ENCODE assay signal across 19 cellular contexts in genomic region chr5:132296412-132297001, GRCh38. TPM values are rescaled to one million over a fixed set of nuclear protein-coding genes. Genes with fewer than 3 reads are reported as not detected.
A peak's percentile ranks its signal among the peaks of the same experiment; 100 is the strongest.
DNase-seq lines count a peak whose midpoint lies in the region; ATAC-seq, FAIRE-seq and TF ChIP-seq lines count a peak whose summit lies in the region.
"Had no signal": no experiment of that assay in that cellular context is flagged by ENCODE, and none has a peak within 500 bp of the region (broad histone marks: within the 10 kb centered on the region; RNA-seq: fewer than 3 reads in every experiment).

No MANE protein-coding gene starts in this region.

- intact Hi-C loops in K562 (cut with micrococcal nuclease): no loop called here

- TF ChIP-seq EP300 in K562 (IDR thresholded peaks at IDR 0.05; ENCODE audit: low read length): no peak

- 0 out of 2 replicates have a peak, but pooled peaks cover 3% of the 10 kb centered on the region for H4K20me1 ChIP-seq in K562 (replicated peaks; ENCODE audit: control insufficient read depth, insufficient read depth, low read length)
- H4K20me1 ChIP-seq: BLaER1 had no signal

- peak; percentile 33 for DNase-seq in EH (ENCODE audit: low read depth)
- DNase-seq in K562 (ENCODE audit: extremely low read depth in 1 of 4, low spot score in 3 of 4): no peak
- DNase-seq in H7: no peak
- DNase-seq in NK-92 (lab: John Stamatoyannopoulos, UW; ENCODE audit: unreplicated experiment): no peak
- DNase-seq: activated CD4-positive, CD25-positive, alpha-beta regulatory T cell treated with anti-CD3 and anti-CD28 coated beads, Interleukin-2, amount 50 U/mL, for 72 hours; activated naive CD8-positive, alpha-beta T cell treated with anti-CD3 and anti-CD28 coated beads, Interleukin-2, amount 50 U/mL, for 24 hours; activated T-cell treated with anti-CD3 and anti-CD28 coated beads, Interleukin-2, amount 50 U/mL, for 1 hour; DMS79 treated with DMSO at 0.1 percent for 48 hours; NCI-H1105 treated with DMSO at 0.1 percent for 48 hours; Peyer's patch; stimulated activated CD8-positive, alpha-beta memory T cell treated with anti-CD3 and anti-CD28 coated beads, Interleukin-4, amount 100 ng/mL, for 48 hours had no signal

- TF ChIP-seq CTCF in K562 (IDR thresholded peaks at IDR 0.05 in 2 of 3, conservative IDR thresholded peaks at IDR 0.05 in 1 of 3; ENCODE audit: insufficient read depth in 2 of 3, low read depth in 1 of 3, low read length in 3 of 3): no peak

- ATAC-seq in K562 (no peak), HG03045 (IDR thresholded peaks at IDR 0.05; ENCODE audit: unreplicated experiment) (no peak), HG02642 (IDR thresholded peaks at IDR 0.05; ENCODE audit: poor library complexity, unreplicated experiment) (no peak)
- ATAC-seq: activated naive CD8-positive, alpha-beta T cell treated with anti-CD3 and anti-CD28 coated beads, Interleukin-2, amount 50 U/mL, for 24 hours; HepG2 had no signal

- no TSS peak for BruUV-seq in K562 (replicated peaks; lab: Mats Ljungman, UMichigan)

- H3K79me2 ChIP-seq in ACC112 (ENCODE audit: control insufficient read depth, insufficient read depth, low read length, unreplicated experiment) (peaks cover 50% of the 10 kb centered on the region), K562 (ENCODE audit: control insufficient read depth, insufficient read depth, low read length) (peaks cover 86% of the 10 kb centered on the region)

- in situ Hi-C loops in K562 (cut with MboI): no loop called here

- no peaks in the 10 kb centered on the region for H3K36me3 ChIP-seq in ACC112 (ENCODE audit: insufficient read depth, low read length)
- peaks cover 9% of the 10 kb centered on the region; the same call in 2 of the 3 replicates for H3K36me3 ChIP-seq in K562 (ENCODE audit: control insufficient read depth, insufficient read depth, low read length)
- H3K36me3 ChIP-seq in H7 (replicated peaks; ENCODE audit: control insufficient read depth, insufficient read depth, low read length): no peaks in the 10 kb centered on the region
- H3K36me3 ChIP-seq: BLaER1, Peyer's patch, tibial nerve had no signal

- H2AFZ ChIP-seq in ACC112 (ENCODE audit: low read length, unreplicated experiment) (no peak overlapping the region), K562 (ENCODE audit: low read depth, low read length) (peak overlapping the region; percentile 23; the same call in 1 of the 2 replicates)

- whole genome bisulfite sequencing in K562 (ENCODE audit: insufficient coverage, low coverage, missing lambda C conversion rate): 44% methylated on average over 8 of the region's 8 CpGs

- peaks cover 30% of the 10 kb centered on the region for H3K4me1 ChIP-seq in ACC112 (ENCODE audit: control insufficient read depth, insufficient read depth, low read length, unreplicated experiment)
- peaks cover 57 to 65% of the 10 kb centered on the region in 2 experiments for H3K4me1 ChIP-seq in K562 (replicated peaks in 1 of 2; ENCODE audit: control insufficient read depth in 2 of 2, insufficient read depth in 2 of 2, low read length in 2 of 2)
- H3K4me1 ChIP-seq in mononuclear cell (ENCODE audit: insufficient read depth, low read length): peaks cover 83% of the 10 kb centered on the region

- H3K9me3 ChIP-seq in K562 (replicated peaks; ENCODE audit: control insufficient read depth, insufficient read depth, low read depth, low read length) (no peaks in the 10 kb centered on the region), mononuclear cell (ENCODE audit: low read depth, low read length) (no peaks in the 10 kb centered on the region)
- H3K9me3 ChIP-seq: BLaER1, Peyer's patch, tibial nerve had no signal

- H3K27ac ChIP-seq in ACC112 (ENCODE audit: low read depth, low read length) (no peak overlapping the region), K562 (ENCODE audit: extremely low read depth, low read depth, low read length) (peak overlapping the region; percentile 96)
- H3K27ac ChIP-seq: BLaER1 had no signal

- CTCF ChIA-PET in K562 (lab: Yijun Ruan, JAX; ENCODE audit: low intra/inter-chr PET ratio): no interaction called here

- no peak for TF ChIP-seq RAD21 in K562 (CRISPR knock-in tag; conservative IDR thresholded peaks at IDR 0.05 in 1 of 2, IDR thresholded peaks at IDR 0.05 in 1 of 2)

- H3K4me3 ChIP-seq in ACC112 (ENCODE audit: low read depth, low read length) (peak overlapping the region; percentile 75), K562 (peak overlapping the region; percentile 61), mononuclear cell (ENCODE audit: low read length) (peak overlapping the region; percentile 67), H7 (ENCODE audit: insufficient read depth, low read depth, low read length) (no peak overlapping the region)
- H3K4me3 ChIP-seq: BLaER1 had no signal

- FAIRE-seq in K562 (lab: Jason Lieb, UNC): no peak
- FAIRE-seq: HepG2 had no signal

- TF ChIP-seq POLR2A in K562 (conservative IDR thresholded peaks at IDR 0.05): no peak

- peaks cover 4% of the 10 kb centered on the region for H3K9me1 ChIP-seq in K562 (ENCODE audit: control insufficient read depth, insufficient read depth, low read length)

- peak overlapping the region; percentile 99 for H3K4me2 ChIP-seq in K562 (ENCODE audit: insufficient read depth, low read length)

- POLR2A ChIA-PET in K562 (lab: Yijun Ruan, JAX): interaction anchor here (0.6 to 2.6 kb wide), 13 partner anchors 9 to 243 kb away, joined by 3 to 10 read pairs (median 3); no protein-coding TSS in a partner anchor

- H3K9ac ChIP-seq in K562 (ENCODE audit: insufficient read depth in 1 of 2, low read depth in 2 of 2, low read length in 2 of 2): peak overlapping the region; percentile 83 to 94
- H3K9ac ChIP-seq: BLaER1 had no signal

- H3K27me3 ChIP-seq in ACC112 (ENCODE audit: insufficient read depth, low read length): no peaks in the 10 kb centered on the region
- H3K27me3 ChIP-seq in K562 (ENCODE audit: control insufficient read depth in 2 of 2, insufficient read depth in 2 of 2, low read length in 2 of 2): no peaks in the 10 kb centered on the region
- H3K27me3 ChIP-seq in mononuclear cell (ENCODE audit: insufficient read depth, low read length): no peaks in the 10 kb centered on the region
- peaks cover 15% of the 10 kb centered on the region for H3K27me3 ChIP-seq in H7 (ENCODE audit: control insufficient read depth, insufficient read depth, low read length)
- H3K27me3 ChIP-seq: Peyer's patch, tibial nerve had no signal

TF ChIP-seq in K562, 482 proteins besides CTCF, POLR2A, EP300 and RAD21 (continues in another document):
- TF ChIP-seq ZNF76 (CRISPR knock-in tag; IDR thresholded peaks at IDR 0.05; ENCODE audit: borderline replicate concordance) (no peak), NONO (IDR thresholded peaks at IDR 0.05; ENCODE audit: low read depth in 2 of 2, low read length in 1 of 2) (0 out of 4 replicates have a peak, but pooled peaks of 1 of the 2 experiments have one; percentile 18)

RNA-seq across cellular contexts. Expression of gene SLC22A4, which starts 2.3 kb away (rescaled TPM):
- 10.8 and 13.1 TPM in 2 replicates for total RNA-seq in K562 (2011; cell fraction: chromatin; rRNA removed; ENCODE audit: low replicate concordance)
- 15.8 and 21.3 TPM in 2 replicates for total RNA-seq in K562 (2011; cell fraction: nucleolus; rRNA removed)
- 10.2 and 12.6 TPM in 2 replicates for total RNA-seq in K562 (2011; cell fraction: nucleoplasm; rRNA removed)
- 6.5 and 7.9 TPM in 2 replicates for total RNA-seq in K562 (2014; rRNA removed)
- total RNA-seq in K562 (2014; rRNA removed; fragmentation: Illumina TruSeq; extraction: Trizol): 5.7 and 6.2 TPM in 2 replicates
- total RNA-seq in K562 (2015; rRNA removed; fragmentation: Illumina TruSeq; extraction: Trizol): 4.5 and 4.8 TPM in 2 replicates
- 7.6 and 9.6 TPM in 2 replicates for total RNA-seq in K562 (2021)
- polyA plus RNA-seq in K562 (2011; rRNA removed): 5.2 and 9.5 TPM in 2 replicates
- polyA plus RNA-seq in K562 (2011; cell fraction: cytosol; rRNA removed): 3.8 and 8.4 TPM in 2 replicates
- 9.1 and 22.6 TPM in 2 replicates for polyA plus RNA-seq in K562 (2011; cell fraction: nucleus; rRNA removed)
- 1.1 and 2.8 TPM in 2 replicates for polyA plus RNA-seq in K562 (2012)
- 5.8 and 6.1 TPM in 2 replicates for polyA plus RNA-seq in K562 (2014; fragmentation: Illumina TruSeq; extraction: Trizol)
- polyA plus RNA-seq in K562 (2014; fragmentation: Nextera tagmentation; extraction: Ambion mirVana): 1 to 10 TPM; 2.7 to 2.9 TPM
- polyA plus RNA-seq in K562 (2014; rRNA removed): 6.0 and 7.0 TPM in 2 replicates
- polyA minus RNA-seq in K562 (2011; rRNA and poly(A)+ RNA removed): 4.2 and 9.2 TPM in 2 replicates
- polyA minus RNA-seq in K562 (2011; cell fraction: cytosol; rRNA and poly(A)+ RNA removed): 4.4 and 7.5 TPM in 2 replicates
- 7.0 and 13.3 TPM in 2 replicates for polyA minus RNA-seq in K562 (2011; cell fraction: nucleus; rRNA and poly(A)+ RNA removed)
- 2.2 TPM for total RNA-seq in mononuclear cell
- total RNA-seq in H7 (2014; rRNA removed; shearing (Covaris generic)): 0.17 and 0.81 TPM in 2 replicates

RNA-seq across cellular contexts. Expression of gene PDLIM4, which starts 39.0 kb away (rescaled TPM):
- 15.3 and 55.6 TPM in 2 replicates for total RNA-seq in K562 (2011; cell fraction: chromatin; rRNA removed; ENCODE audit: low replicate concordance)
- total RNA-seq in K562 (2011; cell fraction: nucleolus; rRNA removed): 40.3 and 43.7 TPM in 2 replicates
- total RNA-seq in K562 (2011; cell fraction: nucleoplasm; rRNA removed): 22.2 and 23.8 TPM in 2 replicates
- total RNA-seq in K562 (2014; rRNA removed): 13.1 and 22.8 TPM in 2 replicates
- 3.5 and 4.5 TPM in 2 replicates for total RNA-seq in K562 (2014; rRNA removed; fragmentation: Illumina TruSeq; extraction: Trizol)
- 12.1 and 12.3 TPM in 2 replicates for total RNA-seq in K562 (2015; rRNA removed; fragmentation: Illumina TruSeq; extraction: Trizol)
- 31.5 and 32.8 TPM in 2 replicates for total RNA-seq in K562 (2021)
- polyA plus RNA-seq in K562 (2011; rRNA removed): 13.6 and 17.2 TPM in 2 replicates
- polyA plus RNA-seq in K562 (2011; cell fraction: cytosol; rRNA removed): 29.6 and 178 TPM in 2 replicates
- 34.4 and 101 TPM in 2 replicates for polyA plus RNA-seq in K562 (2011; cell fraction: nucleus; rRNA removed)
- polyA plus RNA-seq in K562 (2012): 25.0 and 31.0 TPM in 2 replicates
- 28.9 and 44.6 TPM in 2 replicates for polyA plus RNA-seq in K562 (2014; fragmentation: Illumina TruSeq; extraction: Trizol)
- under 1 TPM; 0.28 to 0.73 TPM for polyA plus RNA-seq in K562 (2014; fragmentation: Nextera tagmentation; extraction: Ambion mirVana)
- 14.0 and 21.3 TPM in 2 replicates for polyA plus RNA-seq in K562 (2014; rRNA removed)
- polyA minus RNA-seq in K562 (2011; rRNA and poly(A)+ RNA removed): 3.7 and 7.8 TPM in 2 replicates
- 29.4 and 30.8 TPM in 2 replicates for polyA minus RNA-seq in K562 (2011; cell fraction: cytosol; rRNA and poly(A)+ RNA removed)
- polyA minus RNA-seq in K562 (2011; cell fraction: nucleus; rRNA and poly(A)+ RNA removed): 19.0 and 26.5 TPM in 2 replicates
- total RNA-seq in mononuclear cell: not detected
- total RNA-seq in H7 (2014; rRNA removed; shearing (Covaris generic)): 4.7 and 11.2 TPM in 2 replicates
- total RNA-seq: NCI-H460 had no signal
